ENCODE assay signal across 10 cellular contexts in genomic region chr17:17808706-17809432, GRCh38. TPM values are rescaled to one million over a fixed set of nuclear protein-coding genes. Genes with fewer than 3 reads are reported as not detected.
DNase-seq lines count a peak whose midpoint lies in the region; ATAC-seq and TF ChIP-seq lines count a peak whose summit lies in the region.
"Had no signal": no experiment of that assay in that cellular context is flagged by ENCODE, and none has a peak within 500 bp of the region (broad histone marks: within the 10 kb centered on the region; RNA-seq: fewer than 3 reads in every experiment).

No MANE protein-coding gene starts in this region.

- in situ Hi-C loops in GM13976 (cut with MboI; ENCODE audit: low sequenced_read_pairs, unreplicated experiment): no loop called here
- in situ Hi-C loops in gastrocnemius medialis (cut with MboI; ENCODE audit: low sequenced_read_pairs in 4 of 4): loop anchor here in 2 of 4 donors (5.0 to 10.0 kb wide), 2 partner anchors 48 to 56 kb away; no protein-coding TSS in a partner anchor

- H3K27me3 ChIP-seq in gastrocnemius medialis: no peaks in the 10 kb centered on the region

- no peak overlapping the region for H3K27ac ChIP-seq in gastrocnemius medialis
- H3K27ac ChIP-seq: HL-60 had no signal

- H3K36me3 ChIP-seq in gastrocnemius medialis: peaks cover 0 to 26% of the 10 kb centered on the region in 2 donors

- H3K9me3 Mint-ChIP-seq in nephron progenitor cell: no peaks in the 10 kb centered on the region

- peak overlapping the region; percentile 63 for H3K4me3 Mint-ChIP-seq in nephron progenitor cell

- no peak overlapping the region for H3K4me3 ChIP-seq in gastrocnemius medialis

- no peaks in the 10 kb centered on the region for H3K9me3 ChIP-seq in gastrocnemius medialis

- ATAC-seq in HG03025 (IDR thresholded peaks at IDR 0.05; ENCODE audit: low FRiP score, unreplicated experiment) (peak; percentile 48), gastrocnemius medialis (no peak), GM21619 (IDR thresholded peaks at IDR 0.05; ENCODE audit: unreplicated experiment) (no peak)

- TF ChIP-seq CTCF in GM13976 (IDR thresholded peaks at IDR 0.05; ENCODE audit: borderline replicate concordance, control extremely low read depth, extremely low read depth, insufficient read depth, missing control alignments): no peak
- no peak for TF ChIP-seq CTCF in nephron progenitor cell (IDR thresholded peaks at IDR 0.05)
- no peak for TF ChIP-seq CTCF in gastrocnemius medialis (IDR thresholded peaks at IDR 0.05 in 4 of 5, conservative IDR thresholded peaks at IDR 0.05 in 1 of 5)

- H3K4me1 Mint-ChIP-seq in nephron progenitor cell: peaks cover 43% of the 10 kb centered on the region

- TF ChIP-seq POLR2A in gastrocnemius medialis (IDR thresholded peaks at IDR 0.05): no peak

- H3K4me1 ChIP-seq in gastrocnemius medialis: peaks cover 15 to 23% of the 10 kb centered on the region in 2 donors

- peaks cover 30% of the 10 kb centered on the region for H3K36me3 Mint-ChIP-seq in nephron progenitor cell (ENCODE audit: low read depth)

- no peak overlapping the region for H3K27ac Mint-ChIP-seq in nephron progenitor cell

- no peaks in the 10 kb centered on the region for H3K27me3 Mint-ChIP-seq in nephron progenitor cell (ENCODE audit: low read depth, poor library complexity)

- DNase-seq in GM13976 (ENCODE audit: low spot score): peak; percentile 88
- peak; percentile 75 for DNase-seq in amniotic epithelial cell (ENCODE audit: low read depth)
- DNase-seq in nephron progenitor cell: no peak
- no peak for DNase-seq in stimulated activated CD4-positive, alpha-beta T cell treated with anti-CD3 and anti-CD28 coated beads, Interleukin-4, amount 100 ng/mL, for 24 hours
- no peak for DNase-seq in gastrocnemius medialis
- no peak for DNase-seq in KG1 (lab: John Stamatoyannopoulos, UW)
- DNase-seq: activated effector memory CD4-positive, alpha-beta T cell treated with anti-CD3 and anti-CD28 coated beads, Interleukin-2, amount 50 U/mL, for 16 hours had no signal

- intact Hi-C loops in gastrocnemius medialis (cut with DNase I; ENCODE audit: low total_unique reads): no loop called here

RNA-seq across cellular contexts. Expression of gene SREBF1, which starts 27.9 kb away (rescaled TPM):
- total RNA-seq in gastrocnemius medialis: 10 to 100 TPM; 11.1 to 64.5 (median 32.3) TPM

Comparison
In these comparisons a context has a peak if more than half of its experiments do, and no peak if none do; other contexts are left out.
1. DNase-seq: peak in GM13976 (single experiment) and amniotic epithelial cell (single experiment); none in nephron progenitor cell (single experiment), stimulated activated CD4-positive, alpha-beta T cell treated with anti-CD3 and anti-CD28 coated beads, Interleukin-4, amount 100 ng/mL, for 24 hours (single experiment), gastrocnemius medialis (0 of 2) and KG1 (single experiment).